ENCODE assay signal across 8 cellular contexts in the genomic region with DNA sequence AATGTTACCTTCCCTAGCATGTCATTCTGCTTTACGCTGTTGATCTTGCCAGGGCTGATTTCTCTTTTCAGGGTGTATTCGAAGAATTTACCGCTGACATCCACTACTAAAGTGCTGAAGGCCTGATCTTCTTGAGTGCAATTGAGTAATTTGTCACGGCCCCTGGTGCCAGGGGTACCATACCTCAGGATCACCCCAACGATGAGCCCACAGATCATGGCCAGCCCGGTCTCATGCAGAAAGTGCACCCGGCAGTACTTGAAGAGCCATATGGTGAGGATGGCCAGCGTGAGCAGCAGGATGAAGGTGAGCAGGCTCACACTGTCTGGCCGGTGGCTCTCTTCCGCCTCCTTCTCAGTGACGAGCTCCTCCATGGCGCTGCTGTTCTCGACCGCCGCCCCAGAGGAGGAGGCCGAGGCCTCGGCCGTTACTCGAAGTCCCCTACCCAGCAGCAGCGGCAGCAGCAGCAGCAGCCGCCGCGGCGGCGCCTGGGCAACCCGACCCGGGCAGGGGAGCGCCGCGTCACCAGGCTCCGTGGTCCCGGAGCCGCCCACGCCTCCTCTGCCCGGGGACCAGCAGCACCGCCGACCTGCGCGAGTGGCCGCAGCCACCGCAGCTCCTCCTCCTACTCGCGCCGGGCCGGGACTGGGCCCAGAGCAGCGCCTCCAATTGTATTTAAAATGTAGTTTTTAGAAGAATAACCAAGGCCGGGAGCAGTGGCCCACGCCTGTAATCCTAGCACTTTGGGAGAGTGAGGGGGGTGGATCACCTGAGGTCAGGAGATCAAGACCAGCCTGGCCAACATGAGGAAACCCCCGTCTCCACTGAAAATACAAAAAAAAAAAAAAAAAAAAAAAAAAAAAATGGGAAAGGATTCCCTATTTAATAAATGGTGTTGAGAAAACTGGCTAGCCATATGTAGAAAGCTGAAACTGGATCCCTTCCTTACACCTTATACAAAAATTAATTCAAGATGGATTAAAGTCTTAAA. TPM values are rescaled to one million over a fixed set of nuclear protein-coding genes. Genes with fewer than 3 reads are reported as not detected.
DNase-seq lines count a peak whose midpoint lies in the region; ATAC-seq and TF ChIP-seq lines count a peak whose summit lies in the region.

No MANE protein-coding gene starts in this region.

- TF ChIP-seq CTCF in brain microvascular endothelial cell (IDR thresholded peaks at IDR 0.05; ENCODE audit: low read depth, low read length, missing control alignments) (no peak), smooth muscle cell (IDR thresholded peaks at IDR 0.05; ENCODE audit: borderline replicate concordance, insufficient read depth, poor library complexity, severe bottlenecking) (no peak)

- no peaks in the 10 kb centered on the region for H3K4me1 ChIP-seq in smooth muscle cell (ENCODE audit: low read depth)

- H3K9me3 Mint-ChIP-seq in immature natural killer cell, result no peaks in the 10 kb centered on the region

- H4K20me1 ChIP-seq in smooth muscle cell (ENCODE audit: low read depth), result no peaks in the 10 kb centered on the region

- peaks cover 6 to 11% of the 10 kb centered on the region in 2 donors for H3K4me1 Mint-ChIP-seq in immature natural killer cell

- peak overlapping the region; percentile 78 for H2AFZ ChIP-seq in smooth muscle cell (ENCODE audit: low read depth)

- no peaks in the 10 kb centered on the region for H3K79me2 ChIP-seq in smooth muscle cell (ENCODE audit: low read depth)

- no peaks in the 10 kb centered on the region for H3F3A ChIP-seq in smooth muscle cell (ENCODE audit: low read depth)

- peak overlapping the region; percentile 82 for H3K4me2 ChIP-seq in smooth muscle cell

- H3K36me3 ChIP-seq in brain microvascular endothelial cell (replicated peaks) (no peaks in the 10 kb centered on the region), smooth muscle cell (ENCODE audit: low read depth) (no peaks in the 10 kb centered on the region)

- no peak for TF ChIP-seq POLR2A in GM18505 (IDR thresholded peaks at IDR 0.05; ENCODE audit: borderline replicate concordance, extremely low read depth, insufficient read depth, insufficient read length)

- H3K27me3 Mint-ChIP-seq in immature natural killer cell (ENCODE audit: low read depth in 3 of 3), result peaks cover 3 to 8% (median 7%) of the 10 kb centered on the region in 3 donors

- no peaks in the 10 kb centered on the region for H3K9me3 ChIP-seq in smooth muscle cell (replicated peaks; ENCODE audit: low read depth)

- H3K9ac ChIP-seq in smooth muscle cell (ENCODE audit: low read depth), result peak overlapping the region; percentile 50

- H3K27ac Mint-ChIP-seq in immature natural killer cell, result no peak overlapping the region

- H3K4me3 Mint-ChIP-seq in immature natural killer cell, result peak overlapping the region; percentile 54 to 79 (median 74)

- no peak overlapping the region for H3K27ac ChIP-seq in brain microvascular endothelial cell
- H3K27ac ChIP-seq in smooth muscle cell (ENCODE audit: low read depth), result peak overlapping the region; percentile 33

- 19% methylated on average over 45 of the region's 49 CpGs for WGBS in smooth muscle cell (ENCODE audit: low lambda C conversion rate)

- H3K4me3 ChIP-seq in brain microvascular endothelial cell (ENCODE audit: low read depth, low read length) (peak overlapping the region; percentile 50), smooth muscle cell (peak overlapping the region; percentile 47)

- ATAC-seq in GM18505 (IDR thresholded peaks at IDR 0.05; ENCODE audit: unreplicated experiment) (peak; percentile 59), HG02642 (IDR thresholded peaks at IDR 0.05; ENCODE audit: poor library complexity, unreplicated experiment) (no peak), GM18870 (IDR thresholded peaks at IDR 0.05; ENCODE audit: unreplicated experiment) (no peak)

- DNase-seq in 8988T (peak; percentile 39), NCI-H510A treated with DMSO at 0.1 percent for 48 hours (lab: John Stamatoyannopoulos, UW) (peak; percentile 34), brain microvascular endothelial cell (no peak), immature natural killer cell (peak; percentile 8 to 36 (median 27)), smooth muscle cell (lab: John Stamatoyannopoulos, UW; ENCODE audit: unreplicated experiment) (peak; percentile 22)

- in situ Hi-C loops in brain microvascular endothelial cell (cut with HindIII; ENCODE audit: low pct_ligation_motif_present, low sequenced_read_pairs), result no loop called here

- no peaks in the 10 kb centered on the region for H3K36me3 Mint-ChIP-seq in immature natural killer cell

- H3K27me3 ChIP-seq in brain microvascular endothelial cell (replicated peaks) (no peaks in the 10 kb centered on the region), smooth muscle cell (ENCODE audit: low read depth) (no peaks in the 10 kb centered on the region)

RNA-seq across cellular contexts. Expression of a gene that starts 58.5 kb away (rescaled TPM):
- polyA plus RNA-seq in immature natural killer cell, result 10 to 100 TPM; 25.6 to 43.7 (median 35.9) TPM
- total RNA-seq in smooth muscle cell, result 60.2 and 98.6 TPM in 2 replicates
- 20.1 and 22.6 TPM in 2 replicates for polyA plus RNA-seq in smooth muscle cell
